ENCODE assay signal across 8 cellular contexts in the genomic region with DNA sequence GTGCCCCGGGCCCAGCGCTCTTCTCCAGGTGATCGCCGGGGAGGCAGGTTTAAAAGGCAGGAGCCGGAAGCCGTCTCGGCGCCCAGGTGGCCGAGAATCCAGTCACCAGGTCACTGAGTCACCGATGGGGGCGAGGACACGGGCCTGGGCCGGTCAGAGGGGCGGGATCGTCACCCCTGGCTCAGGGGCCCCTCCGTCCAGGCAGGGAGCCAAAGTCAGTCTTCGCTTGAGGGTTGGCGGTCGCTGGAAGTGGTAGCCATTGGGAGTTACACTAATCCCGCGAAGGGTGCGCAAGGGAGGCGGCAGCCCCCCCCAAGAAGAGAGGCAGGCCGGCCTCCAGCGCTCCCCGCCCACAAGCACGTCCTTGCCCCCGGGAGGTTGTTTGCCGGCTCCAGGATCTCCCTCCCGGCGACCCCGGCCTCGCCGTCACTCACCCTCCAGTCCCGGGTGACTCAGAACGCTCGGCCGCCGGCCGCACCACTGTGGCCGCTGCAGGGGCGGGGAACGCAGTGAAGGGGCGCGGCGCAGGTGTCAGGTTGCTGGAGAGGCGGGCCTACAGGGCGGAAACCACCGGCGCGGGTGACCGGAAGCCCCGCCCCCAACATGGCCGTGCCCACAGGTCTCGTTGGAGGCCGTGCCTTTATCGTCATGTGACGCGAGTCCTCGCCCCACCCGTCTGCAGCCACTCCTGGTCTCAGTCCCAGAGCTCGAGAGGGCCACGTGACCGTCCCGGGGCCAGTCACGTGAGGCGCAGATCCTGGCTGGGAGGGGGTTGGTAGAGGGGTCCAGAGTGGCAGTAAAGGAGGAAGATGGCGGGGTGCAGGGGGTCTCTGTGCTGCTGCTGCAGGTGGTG. TPM values are rescaled to one million over a fixed set of nuclear protein-coding genes. Genes with fewer than 3 reads are reported as not detected.
DNase-seq lines count a peak whose midpoint lies in the region; ATAC-seq, FAIRE-seq and TF ChIP-seq lines count a peak whose summit lies in the region.

A gene with protein sequence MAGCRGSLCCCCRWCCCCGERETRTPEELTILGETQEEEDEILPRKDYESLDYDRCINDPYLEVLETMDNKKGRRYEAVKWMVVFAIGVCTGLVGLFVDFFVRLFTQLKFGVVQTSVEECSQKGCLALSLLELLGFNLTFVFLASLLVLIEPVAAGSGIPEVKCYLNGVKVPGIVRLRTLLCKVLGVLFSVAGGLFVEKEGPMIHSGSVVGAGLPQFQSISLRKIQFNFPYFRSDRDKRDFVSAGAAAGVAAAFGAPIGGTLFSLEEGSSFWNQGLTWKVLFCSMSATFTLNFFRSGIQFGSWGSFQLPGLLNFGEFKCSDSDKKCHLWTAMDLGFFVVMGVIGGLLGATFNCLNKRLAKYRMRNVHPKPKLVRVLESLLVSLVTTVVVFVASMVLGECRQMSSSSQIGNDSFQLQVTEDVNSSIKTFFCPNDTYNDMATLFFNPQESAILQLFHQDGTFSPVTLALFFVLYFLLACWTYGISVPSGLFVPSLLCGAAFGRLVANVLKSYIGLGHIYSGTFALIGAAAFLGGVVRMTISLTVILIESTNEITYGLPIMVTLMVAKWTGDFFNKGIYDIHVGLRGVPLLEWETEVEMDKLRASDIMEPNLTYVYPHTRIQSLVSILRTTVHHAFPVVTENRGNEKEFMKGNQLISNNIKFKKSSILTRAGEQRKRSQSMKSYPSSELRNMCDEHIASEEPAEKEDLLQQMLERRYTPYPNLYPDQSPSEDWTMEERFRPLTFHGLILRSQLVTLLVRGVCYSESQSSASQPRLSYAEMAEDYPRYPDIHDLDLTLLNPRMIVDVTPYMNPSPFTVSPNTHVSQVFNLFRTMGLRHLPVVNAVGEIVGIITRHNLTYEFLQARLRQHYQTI (plus strand): TSS at position 738 of the 853 bp plus-strand sequence. CDS start 72 bp downstream, at position 810.
A gene (minus strand): TSS at position 511 of the 853 bp plus-strand sequence. CDS start 2,848 bp downstream, outside the sequence.

- no peaks in the 10 kb centered on the region for H3K9me3 ChIP-seq in psoas muscle

- DNase-seq in GM13977 (ENCODE audit: low spot score), result peak; percentile 98
- DNase-seq in NCI-H1694 (lab: John Stamatoyannopoulos, UW), result peak; percentile 92
- peak; percentile 66 to 100 (median 97) for DNase-seq in amygdala (lab: John Stamatoyannopoulos, UW)
- DNase-seq in left ventricle myocardium superior, result peak; percentile 100
- DNase-seq in psoas muscle, result peak; percentile 100
- DNase-seq in urothelium cell line (ENCODE audit: low spot score), result peak; percentile 98

- peak within 1 kb of the TSS; percentile 99 for H3K27ac ChIP-seq in psoas muscle

- peak within 1 kb of the TSS; percentile 97 for H3K27ac Mint-ChIP-seq in T-helper 1 cell treated with Interleukin-12 subunit alpha and Interleukin-12 subunit beta and Interleukin-4 antibody, amounts not matched to agents 30 μg/mL and 1 μg/mL, for 36 hours

- no peak for TF ChIP-seq CTCF in GM13977 (IDR thresholded peaks at IDR 0.05; ENCODE audit: extremely low read depth, insufficient read depth, missing control alignments)
- TF ChIP-seq CTCF in psoas muscle (IDR thresholded peaks at IDR 0.05), result no peak

- in situ Hi-C loops in GM13977 (cut with MboI; ENCODE audit: low pct_unique_long_range_greater_than_20kb, low sequenced_read_pairs, unreplicated experiment), result no loop called here

- FAIRE-seq in urothelium cell line (lab: Jason Lieb, UNC), result peak; percentile 93

- H3K4me3 Mint-ChIP-seq in T-helper 1 cell treated with Interleukin-12 subunit alpha and Interleukin-12 subunit beta and Interleukin-4 antibody, amounts not matched to agents 30 μg/mL and 1 μg/mL, for 36 hours, result peak within 1 kb of the TSS; percentile 97

- peaks cover 51% of the 10 kb centered on the region for H3K4me1 Mint-ChIP-seq in T-helper 1 cell treated with Interleukin-12 subunit alpha and Interleukin-12 subunit beta and Interleukin-4 antibody, amounts not matched to agents 30 μg/mL and 1 μg/mL, for 36 hours (ENCODE audit: low read depth)

- H3K9me3 Mint-ChIP-seq in T-helper 1 cell treated with Interleukin-12 subunit alpha and Interleukin-12 subunit beta and Interleukin-4 antibody, amounts not matched to agents 30 μg/mL and 1 μg/mL, for 36 hours, result no peaks in the 10 kb centered on the region

- intact Hi-C loops in left ventricle myocardium superior (cut with micrococcal nuclease), result no loop called here
- intact Hi-C loops in psoas muscle (cut with DNase I), result loop anchor here in 1 of 2 donors (10.0 kb wide), 1 partner anchor 529 kb away; no protein-coding TSS in a partner anchor

- peaks cover 45% of the 10 kb centered on the region for H3K4me1 ChIP-seq in psoas muscle

- no peaks in the 10 kb centered on the region for H3K27me3 ChIP-seq in psoas muscle (ENCODE audit: insufficient read depth in 3 of 3, low read length in 2 of 3)

- H3K36me3 ChIP-seq in psoas muscle (ENCODE audit: insufficient read depth in 1 of 2, low read depth in 1 of 2), result peaks cover 3 to 42% of the 10 kb centered on the region in 2 donors

- ATAC-seq in HG02884 (IDR thresholded peaks at IDR 0.05; ENCODE audit: unreplicated experiment) (peak; percentile 75), left ventricle myocardium superior (peak; percentile 83), psoas muscle (peak; percentile 85 to 90 (median 87))

- peaks cover 15% of the 10 kb centered on the region for H3K36me3 Mint-ChIP-seq in T-helper 1 cell treated with Interleukin-12 subunit alpha and Interleukin-12 subunit beta and Interleukin-4 antibody, amounts not matched to agents 30 μg/mL and 1 μg/mL, for 36 hours (ENCODE audit: low read depth)

- H3K27me3 Mint-ChIP-seq in T-helper 1 cell treated with Interleukin-12 subunit alpha and Interleukin-12 subunit beta and Interleukin-4 antibody, amounts not matched to agents 30 μg/mL and 1 μg/mL, for 36 hours (ENCODE audit: low read depth), result no peaks in the 10 kb centered on the region

- 0 to 1% (median 1%) methylated on average over 45 to 68 of the region's 68 CpGs for WGBS in psoas muscle, 3 donors

- H3K4me3 ChIP-seq in psoas muscle, result peak within 1 kb of the TSS; percentile 93

RNA-seq across cellular contexts. Expression of the first gene that starts in this region (rescaled TPM):
- total RNA-seq in left ventricle myocardium superior (15.4 TPM), psoas muscle (10 to 100 TPM in 1 of 4 donors, 1 to 10 TPM in 3; 5.5 to 17.5 (median 8.1) TPM)
- polyA plus RNA-seq in psoas muscle, result 10 to 100 TPM in 1 of 3 donors, 1 to 10 TPM in 2; 6.0 to 12.0 (median 8.3) TPM

RNA-seq across cellular contexts. Expression of the second gene that starts in this region (rescaled TPM):
- total RNA-seq in left ventricle myocardium superior (37.9 TPM), psoas muscle (10 to 100 TPM; 12.7 to 26.2 (median 17.6) TPM)
- polyA plus RNA-seq in psoas muscle, result 10 to 100 TPM in 1 of 3 donors, 1 to 10 TPM in 2; 5.8 to 21.7 (median 8.6) TPM

Comparison
In these comparisons a context has a peak if more than half of its experiments do, and no peak if none do; other contexts are left out.
1. Peak in every context shown above with its lines: DNase-seq, ATAC-seq, H3K4me3 ChIP-seq and H3K27ac ChIP-seq.